ENCODE assay signal across 8 cellular contexts in the genomic region with DNA sequence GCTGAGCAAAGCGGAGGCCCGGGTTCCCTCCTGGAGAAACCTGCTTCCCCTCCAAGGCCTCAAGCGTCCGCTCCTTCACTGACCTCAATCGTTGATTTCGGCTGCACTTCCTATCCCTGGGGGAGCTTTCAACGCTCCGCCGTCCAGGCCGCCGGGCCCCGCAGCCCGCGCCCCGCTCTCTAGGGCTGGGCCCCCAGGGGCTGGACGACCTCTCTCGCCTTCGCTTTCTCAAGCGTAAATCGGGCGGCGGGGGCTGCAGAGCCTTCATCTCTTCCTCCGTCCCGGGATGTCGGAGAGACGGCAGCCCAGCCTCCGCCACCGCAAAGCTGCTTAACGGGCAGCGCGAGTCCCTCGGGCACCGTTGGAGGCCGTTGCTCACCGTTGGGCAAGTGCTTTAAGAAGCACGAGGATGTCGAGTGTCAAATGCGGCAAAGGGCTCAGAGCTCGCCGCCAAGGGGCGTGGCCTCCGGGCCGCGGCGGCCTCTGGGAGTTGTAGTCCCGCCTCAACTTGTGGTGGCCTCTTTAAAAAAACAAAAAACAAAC. TPM values are rescaled to one million over a fixed set of nuclear protein-coding genes. Genes with fewer than 3 reads are reported as not detected.
DNase-seq lines count a peak whose midpoint lies in the region; ATAC-seq and TF ChIP-seq lines count a peak whose summit lies in the region.

No MANE protein-coding gene starts in this region.

- no peaks in the 10 kb centered on the region for H3K9me3 ChIP-seq in stomach smooth muscle (ENCODE audit: control insufficient read depth in 2 of 2, low read length in 2 of 2)

- DNase-seq in NCI-H146 (lab: John Stamatoyannopoulos, UW) (peak; percentile 81), activated gamma-delta T cell treated with Interleukin-2 at 50 U/mL for 16 hours (peak; percentile 77), germinal center (ENCODE audit: low spot score) (peak; percentile 77), omental fat pad (ENCODE audit: low spot score) (peak; percentile 73), NCI-H187 (lab: John Stamatoyannopoulos, UW) (no peak), NCI-H2171 treated with DMSO at 0.1 percent for 48 hours (lab: John Stamatoyannopoulos, UW) (no peak)

- peak overlapping the region; percentile 34 to 36 for H3K9ac ChIP-seq in stomach smooth muscle (ENCODE audit: low read length in 2 of 2)

- H3K4me3 ChIP-seq in stomach smooth muscle (ENCODE audit: low read length in 2 of 2) = peak overlapping the region; percentile 37 to 71

- no peak overlapping the region for H3K27ac ChIP-seq in stomach smooth muscle (ENCODE audit: low read length)

- H3K36me3 ChIP-seq in stomach smooth muscle (ENCODE audit: control insufficient read depth in 2 of 2, insufficient read depth in 2 of 2, low read length in 2 of 2) = no peaks in the 10 kb centered on the region

- ATAC-seq in GM19397 (IDR thresholded peaks at IDR 0.05; ENCODE audit: unreplicated experiment) = peak; percentile 55
- peak; percentile 77 for ATAC-seq in omental fat pad (ENCODE audit: low FRiP score)

- peaks cover 34% of the 10 kb centered on the region for H3K4me1 ChIP-seq in stomach smooth muscle (ENCODE audit: control insufficient read depth, insufficient read depth, low read length)

- no peaks in the 10 kb centered on the region for H3K27me3 ChIP-seq in stomach smooth muscle (ENCODE audit: control insufficient read depth in 1 of 2, insufficient read depth in 2 of 2, low read length in 2 of 2)

- TF ChIP-seq CTCF in omental fat pad (IDR thresholded peaks at IDR 0.05) = no peak

RNA-seq across cellular contexts. Expression of a gene that starts 8.5 kb away (rescaled TPM):
- 1 to 10 TPM; 5.3 to 9.1 (median 5.6) TPM for total RNA-seq in omental fat pad

RNA-seq across cellular contexts. Expression of a gene that starts 27.8 kb away (rescaled TPM):
- 10 to 100 TPM; 20.2 to 51.8 (median 29.7) TPM for total RNA-seq in omental fat pad

RNA-seq across cellular contexts. Expression of a gene that starts 57.1 kb away (rescaled TPM):
- total RNA-seq in omental fat pad = 10 to 100 TPM in 3 of 4 donors, 1 to 10 TPM in 1; 5.3 to 36.4 (median 15.4) TPM

Comparison
In these comparisons a context has a peak if more than half of its experiments do, and no peak if none do; other contexts are left out.
1. DNase-seq: peak in NCI-H146 (single experiment), activated gamma-delta T cell treated with Interleukin-2 at 50 U/mL for 16 hours (single experiment), germinal center (single experiment) and omental fat pad (single experiment); none in NCI-H187 (0 of 2) and NCI-H2171 treated with DMSO at 0.1 percent for 48 hours (single experiment).